21 cellular contexts compared by ENCODE assay signal in the genomic region with DNA sequence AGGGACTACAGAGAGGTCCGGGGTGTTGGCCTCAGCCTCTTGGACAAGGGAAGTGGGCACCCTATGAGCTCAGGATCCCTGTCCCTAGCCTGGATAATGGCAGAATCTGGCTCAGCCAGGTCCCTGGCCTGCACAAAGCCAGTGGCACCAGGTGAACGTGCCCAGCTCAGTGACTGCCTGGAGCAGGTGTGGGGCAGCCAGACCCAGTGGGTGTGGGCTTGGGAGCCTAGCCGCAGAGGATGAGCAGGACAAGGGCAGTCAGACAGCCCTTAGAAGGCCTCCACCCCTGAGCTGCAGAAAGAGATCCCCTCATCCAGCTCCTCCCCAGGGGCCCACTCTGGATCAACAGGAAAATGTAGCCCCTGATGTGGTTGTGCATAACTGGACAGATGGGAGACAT.
"Had no signal": no experiment of that assay in that cellular context is flagged by ENCODE, and none has a peak within 500 bp of the region (broad histone marks: within the 10 kb centered on the region; RNA-seq: fewer than 3 reads in every experiment).

No MANE protein-coding gene starts in this region.

- H3K4me2 ChIP-seq: neural progenitor cell had no signal

- H2AFZ ChIP-seq: neural progenitor cell, parathyroid adenoma had no signal

- H3K27me3 ChIP-seq: neural progenitor cell, right atrium auricular region, sigmoid colon, tibial nerve had no signal

- H3K9ac ChIP-seq: neural progenitor cell, parathyroid adenoma had no signal

- H3K36me3 ChIP-seq: neural progenitor cell, prostate gland, right atrium auricular region, sigmoid colon, thoracic aorta, tibial nerve had no signal

- H3K4me3 ChIP-seq: dorsolateral prefrontal cortex, lung, mucosa of descending colon, neural progenitor cell, prostate gland, right atrium auricular region, sigmoid colon, thoracic aorta, tibial nerve had no signal

- H3K79me2 ChIP-seq: parathyroid adenoma had no signal

- H3K4me1 ChIP-seq: neural progenitor cell, parathyroid adenoma, prostate gland, right atrium auricular region, sigmoid colon, tibial nerve had no signal

- H3K9me3 ChIP-seq: prostate gland, right atrium auricular region, thoracic aorta had no signal

- H3K27ac ChIP-seq: dorsolateral prefrontal cortex, neural progenitor cell, parathyroid adenoma, prostate gland, right atrium auricular region, sigmoid colon, thoracic aorta, tibial nerve had no signal

- H3K4me3 Mint-ChIP-seq: immature natural killer cell; memory B cell; naive B cell; nephron; neural progenitor cell; stimulated activated memory B cell treated with anti-CD40 and anti-IgM and Interleukin-4, amounts not matched to agents 10 μg/mL and 1 μg/mL and 100 μg/mL, for 72 hours had no signal

- H3K36me3 Mint-ChIP-seq: memory B cell; naive B cell; neural progenitor cell; stimulated activated memory B cell treated with anti-CD40 and anti-IgM and Interleukin-4, amounts not matched to agents 10 μg/mL and 1 μg/mL and 100 μg/mL, for 72 hours had no signal

- ATAC-seq: left lobe of liver; mucosa of descending colon; stimulated activated memory B cell treated with anti-CD40 and anti-IgM and Interleukin-4, amounts not matched to agents 10 μg/mL and 1 μg/mL and 100 μg/mL, for 72 hours; stimulated activated naive CD8-positive, alpha-beta T cell treated with anti-CD3 and anti-CD28 coated beads, Interleukin-15, Interleukin-2, amounts not matched to agents 100 U/mL and 50 U/mL, for 24 hours had no signal

- H3K27ac Mint-ChIP-seq: immature natural killer cell; memory B cell; naive B cell; nephron; neural progenitor cell; stimulated activated memory B cell treated with anti-CD40 and anti-IgM and Interleukin-4, amounts not matched to agents 10 μg/mL and 1 μg/mL and 100 μg/mL, for 72 hours had no signal

- H3K4me1 Mint-ChIP-seq: immature natural killer cell; memory B cell; naive B cell; nephron; neural progenitor cell; stimulated activated memory B cell treated with anti-CD40 and anti-IgM and Interleukin-4, amounts not matched to agents 10 μg/mL and 1 μg/mL and 100 μg/mL, for 72 hours had no signal

- H3K27me3 Mint-ChIP-seq: memory B cell; naive B cell; stimulated activated memory B cell treated with anti-CD40 and anti-IgM and Interleukin-4, amounts not matched to agents 10 μg/mL and 1 μg/mL and 100 μg/mL, for 72 hours had no signal

- DNase-seq: cerebellar nuclear complex; effector CD4-positive, alpha-beta T cell; hypothalamus; immature natural killer cell; mucosa of descending colon; naive B cell; stimulated activated CD4-positive, alpha-beta T cell treated with anti-CD3 and anti-CD28 coated beads, Interleukin-4, amount 100 ng/mL, for 4 hours; stimulated activated naive CD8-positive, alpha-beta T cell treated with anti-CD3 and anti-CD28 coated beads, Interleukin-15, Interleukin-2, amounts not matched to agents 100 U/mL and 50 U/mL, for 24 hours had no signal
